In genomic region chr11:134124660-134125451, GRCh38 we compare ENCODE assay signal across 9 cellular contexts. TPM values are rescaled to one million over a fixed set of nuclear protein-coding genes. Genes with fewer than 3 reads are reported as not detected.
DNase-seq lines count a peak whose midpoint lies in the region; ATAC-seq and TF ChIP-seq lines count a peak whose summit lies in the region.
"Had no signal": no experiment of that assay in that cellular context is flagged by ENCODE, and none has a peak within 500 bp of the region (broad histone marks: within the 10 kb centered on the region; RNA-seq: fewer than 3 reads in every experiment).

No MANE protein-coding gene starts in this region.

- peak overlapping the region; percentile 69 for H3K4me3 ChIP-seq in skeletal muscle satellite cell (ENCODE audit: low read length)

- H3K27me3 Mint-ChIP-seq in brain = no peaks in the 10 kb centered on the region

- no peaks in the 10 kb centered on the region for H3K9me3 ChIP-seq in skeletal muscle satellite cell (replicated peaks; ENCODE audit: low read length)

- peaks cover 75% of the 10 kb centered on the region for H3K4me1 Mint-ChIP-seq in brain

- H3K27ac Mint-ChIP-seq in brain = peak overlapping the region in 4 of 5 experiments; percentile 47 to 96 (median 94)
- H3K27ac Mint-ChIP-seq: activated naive CD4-positive, alpha-beta T cell treated with anti-CD3 and anti-CD28 coated beads, Interleukin-2, amount 50 U/mL, for 72 hours had no signal

- no peaks in the 10 kb centered on the region for H3K27me3 ChIP-seq in skeletal muscle satellite cell (ENCODE audit: control insufficient read depth, insufficient read depth, low read length)

- ATAC-seq in HG03460 (IDR thresholded peaks at IDR 0.05; ENCODE audit: unreplicated experiment) (no peak), GM21737 (IDR thresholded peaks at IDR 0.05; ENCODE audit: unreplicated experiment) (no peak), HG03139 (IDR thresholded peaks at IDR 0.05; ENCODE audit: unreplicated experiment) (no peak)

- peak overlapping the region; percentile 53 for H3K9ac ChIP-seq in skeletal muscle satellite cell (ENCODE audit: low read depth, low read length)

- H3K4me3 Mint-ChIP-seq in brain = peak overlapping the region; percentile 72 to 86 (median 85)

- peak in 1 of 2 experiments; percentile 10 for TF ChIP-seq CTCF in brain (conservative IDR thresholded peaks at IDR 0.05)

- H3K4me1 ChIP-seq in skeletal muscle satellite cell (ENCODE audit: control insufficient read depth, insufficient read depth, low read length) = peaks cover 46% of the 10 kb centered on the region

- H3K9me3 Mint-ChIP-seq in brain = peaks cover under 1 to 27% (median 9%) of the 10 kb centered on the region in 5 experiments
- H3K9me3 Mint-ChIP-seq: activated naive CD4-positive, alpha-beta T cell treated with anti-CD3 and anti-CD28 coated beads, Interleukin-2, amount 50 U/mL, for 72 hours had no signal

- H3K36me3 Mint-ChIP-seq in brain = peaks cover 40% of the 10 kb centered on the region

- peak; percentile 7 for DNase-seq in HCEC 1CT
- DNase-seq in iPS-NIHi7 (ENCODE audit: extremely low spot score) = peak; percentile 73
- no peak for DNase-seq in cerebellar nuclear complex (lab: John Stamatoyannopoulos, UW)

- H3K4me2 ChIP-seq in skeletal muscle satellite cell (ENCODE audit: low read length) = peak overlapping the region; percentile 89

- no peaks in the 10 kb centered on the region for H3K36me3 ChIP-seq in skeletal muscle satellite cell (ENCODE audit: insufficient read depth, low read length)

RNA-seq across cellular contexts. Expression of gene JAM3, which starts 56.0 kb away (rescaled TPM):
- 125 TPM for polyA plus RNA-seq in brain (ENCODE audit: insufficient read depth, low read depth, low replicate concordance)
- 59.1 and 62.3 TPM in 2 replicates for total RNA-seq in skeletal muscle satellite cell (2012; rRNA removed)

Comparison
In these comparisons a context has a peak if more than half of its experiments do, and no peak if none do; other contexts are left out.
1. DNase-seq: peak in HCEC 1CT (single experiment) and iPS-NIHi7 (single experiment); none in cerebellar nuclear complex (0 of 2).